8 cellular contexts compared by ENCODE assay signal in genomic region chr9:34638138-34638445, GRCh38. TPM values are rescaled to one million over a fixed set of nuclear protein-coding genes. Genes with fewer than 3 reads are reported as not detected.
DNase-seq lines count a peak whose midpoint lies in the region; ATAC-seq and TF ChIP-seq lines count a peak whose summit lies in the region.

No MANE protein-coding gene starts in this region.

- H3K4me3 ChIP-seq in AG10803 (ENCODE audit: low read length) (peak overlapping the region; percentile 76), LNCaP clone FGC (ENCODE audit: low read depth, low read length) (peak overlapping the region; percentile 83), dorsolateral prefrontal cortex (peak overlapping the region; percentile 58 to 99 (median 84))

- peak overlapping the region; percentile 92 for H3K4me3 Mint-ChIP-seq in natural killer cell

- intact Hi-C loops in dorsolateral prefrontal cortex (cut with DNase I) (no loop called here), natural killer cell (cut with micrococcal nuclease) (loop anchor here (5.0 kb wide), 1 partner anchor 36 kb away; no protein-coding TSS in a partner anchor)

- H3K27me3 ChIP-seq in dorsolateral prefrontal cortex: no peaks in the 10 kb centered on the region

- peaks cover 17 to 38% of the 10 kb centered on the region in 2 donors for H3K4me1 Mint-ChIP-seq in natural killer cell

- no peaks in the 10 kb centered on the region for H3K36me3 Mint-ChIP-seq in natural killer cell

- no peaks in the 10 kb centered on the region for H3K9me3 Mint-ChIP-seq in natural killer cell

- no peak for DNase-seq in AG10803 (ENCODE audit: low read depth)
- no peak for DNase-seq in LNCaP clone FGC (ENCODE audit: low read depth)
- DNase-seq in dorsolateral prefrontal cortex: no peak
- no peak for DNase-seq in natural killer cell
- no peak for DNase-seq in omental fat pad (ENCODE audit: low spot score)
- no peak for DNase-seq in AML-193 (lab: John Stamatoyannopoulos, UW)
- DNase-seq in NCI-H526 treated with DMSO at 0.1 percent for 48 hours (lab: John Stamatoyannopoulos, UW): no peak
- no peak for DNase-seq in NCI-H345 (lab: John Stamatoyannopoulos, UW)

- no peak for ATAC-seq in natural killer cell
- no peak for ATAC-seq in omental fat pad (ENCODE audit: low FRiP score)

- TF ChIP-seq CTCF in AG10803 (conservative IDR thresholded peaks at IDR 0.05; ENCODE audit: low read length) (no peak), LNCaP clone FGC (IDR thresholded peaks at IDR 0.05; ENCODE audit: control insufficient read depth, extremely low read depth, insufficient read depth) (no peak), dorsolateral prefrontal cortex (IDR thresholded peaks at IDR 0.05 in 54 of 56, conservative IDR thresholded peaks at IDR 0.05 in 2 of 56; ENCODE audit: low read depth in 1 of 56, partially characterized antibody in 56 of 56) (peak in 1 of 56 donors; percentile 1), natural killer cell (IDR thresholded peaks at IDR 0.05) (no peak), omental fat pad (IDR thresholded peaks at IDR 0.05) (no peak)

- H3K27ac Mint-ChIP-seq in natural killer cell: peak overlapping the region; percentile 95 to 98

- peak overlapping the region in 58 of 59 donors; percentile 53 to 97 (median 91) for H3K27ac ChIP-seq in dorsolateral prefrontal cortex

- H3K27me3 Mint-ChIP-seq in natural killer cell (ENCODE audit: low read depth in 2 of 2): no peaks in the 10 kb centered on the region

RNA-seq across cellular contexts. Expression of gene SIGMAR1, which starts 0.5 kb away (rescaled TPM):
- total RNA-seq in dorsolateral prefrontal cortex: 10 to 100 TPM; 26.3 to 48.1 (median 36.0) TPM
- total RNA-seq in natural killer cell: 10 to 100 TPM; 22.1 to 29.8 (median 23.0) TPM
- total RNA-seq in omental fat pad: 10 to 100 TPM; 72.9 to 88.6 (median 73.2) TPM

RNA-seq across cellular contexts. Expression of gene GALT, which starts 8.4 kb away (rescaled TPM):
- 10 to 100 TPM; 42.5 to 97.3 (median 60.5) TPM for total RNA-seq in dorsolateral prefrontal cortex
- total RNA-seq in natural killer cell: 100 to 1,000 TPM in 1 of 3 donors, 10 to 100 TPM in 2; 81.9 to 118 (median 89.3) TPM
- 10 to 100 TPM; 17.2 to 53.3 (median 32.7) TPM for total RNA-seq in omental fat pad

RNA-seq across cellular contexts. Expression of gene ARID3C, which starts 9.2 kb away (rescaled TPM):
- total RNA-seq in dorsolateral prefrontal cortex: 1 to 10 TPM in 41 of 120 experiments, under 1 TPM in 68, not detected in 11; 0.30 to 3.0 (median 0.87) TPM
- total RNA-seq in natural killer cell: under 1 TPM in 2 of 3 donors, not detected in 1; 0.24 to 0.77 TPM
- total RNA-seq in omental fat pad: not detected

RNA-seq across cellular contexts. Expression of gene IL11RA, which starts 13.9 kb away (rescaled TPM):
- total RNA-seq in dorsolateral prefrontal cortex: 10 to 100 TPM; 14.7 to 58.5 (median 30.4) TPM
- 10 to 100 TPM; 64.2 to 91.1 (median 66.1) TPM for total RNA-seq in natural killer cell
- 10 to 100 TPM; 13.3 to 49.3 (median 23.1) TPM for total RNA-seq in omental fat pad

RNA-seq across cellular contexts. Expression of gene DCTN3, which starts 17.8 kb away (rescaled TPM):
- total RNA-seq in dorsolateral prefrontal cortex (100 to 1,000 TPM in 116 of 120 experiments, 10 to 100 TPM in 4; 83.5 to 180 (median 139) TPM), natural killer cell (100 to 1,000 TPM; 135 to 171 (median 147) TPM), omental fat pad (10 to 100 TPM; 46.5 to 93.8 (median 75.0) TPM)
